ENCODE assay signal across 16 cellular contexts in the genomic region with DNA sequence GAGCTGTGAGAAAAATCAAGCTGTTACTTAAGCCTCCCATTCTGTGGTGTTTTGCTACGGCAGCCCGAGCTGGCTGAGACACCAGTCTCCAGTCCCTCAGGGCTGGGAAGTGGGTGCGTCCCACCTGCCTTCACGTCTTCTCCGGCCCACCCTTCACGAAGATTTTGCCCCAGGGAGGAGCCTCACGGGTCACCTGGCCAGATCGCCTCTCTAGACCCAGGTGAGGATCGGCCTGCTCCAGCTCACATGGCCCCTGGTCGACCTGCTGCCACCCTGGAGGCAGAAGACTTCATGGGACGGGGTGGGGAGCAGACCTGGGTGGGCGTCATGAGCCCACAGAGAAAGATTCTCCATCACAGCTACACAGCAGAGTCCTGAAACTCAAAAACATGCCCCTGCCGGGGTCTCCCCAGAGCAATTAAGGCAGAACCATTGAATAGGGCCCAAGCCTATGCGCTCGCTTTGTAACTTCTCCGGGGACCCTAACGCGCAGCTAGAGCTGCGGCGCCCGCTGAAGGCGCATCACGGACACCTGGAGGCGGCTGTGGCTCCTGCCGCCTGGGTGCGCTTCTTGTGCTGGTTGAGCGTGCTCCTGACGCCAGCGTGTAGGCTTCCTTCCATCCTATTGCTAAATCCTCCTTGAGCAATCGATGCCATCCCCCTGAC.
"Had no signal": no experiment of that assay in that cellular context is flagged by ENCODE, and none has a peak within 500 bp of the region (broad histone marks: within the 10 kb centered on the region; RNA-seq: fewer than 3 reads in every experiment).

No MANE protein-coding gene starts in this region.

- DNase-seq: activated CD4-positive, CD25-positive, alpha-beta regulatory T cell; activated CD8-positive, alpha-beta T cell treated with anti-CD3 and anti-CD28 coated beads for 36 hours; activated naive CD4-positive, alpha-beta T cell treated with anti-CD3 and anti-CD28 coated beads, Interleukin-2, amount 10 ng/mL, durations not matched to agents 7 days and 5 days; activated T-cell treated with anti-CD3 and anti-CD28 coated beads for 4 hours; cortex of kidney; effector memory CD8-positive, alpha-beta T cell; erythroblast; kidney glomerular epithelial cell; mucosa of descending colon; naive thymus-derived CD8-positive, alpha-beta T cell; occipital lobe; stimulated activated CD4-positive, alpha-beta T cell treated with anti-CD3 and anti-CD28 coated beads, Interleukin-4, amount 100 ng/mL, for 24 hours; stomach; T-helper 17 cell; uterus had no signal

- H3K4me1 Mint-ChIP-seq: activated naive CD4-positive, alpha-beta T cell treated with anti-CD3 and anti-CD28 coated beads, Interleukin-2, amount 10 ng/mL, durations not matched to agents 7 days and 5 days; activated T-helper 17 cell treated with anti-CD3 and anti-CD28 coated beads, Interleukin-2, amount 50 U/mL, for 72 hours; T-helper 17 cell had no signal

- H3K36me3 Mint-ChIP-seq: activated naive CD4-positive, alpha-beta T cell treated with anti-CD3 and anti-CD28 coated beads, Interleukin-2, amount 10 ng/mL, durations not matched to agents 7 days and 5 days; naive thymus-derived CD8-positive, alpha-beta T cell had no signal

- ATAC-seq: activated CD8-positive, alpha-beta T cell treated with anti-CD3 and anti-CD28 coated beads for 36 hours; activated T-helper 17 cell treated with anti-CD3 and anti-CD28 coated beads, Interleukin-2, amount 50 U/mL, for 72 hours; effector memory CD8-positive, alpha-beta T cell; mucosa of descending colon; naive thymus-derived CD8-positive, alpha-beta T cell; T-helper 17 cell had no signal

- H3K4me3 Mint-ChIP-seq: activated CD8-positive, alpha-beta T cell treated with anti-CD3 and anti-CD28 coated beads for 36 hours; activated naive CD4-positive, alpha-beta T cell treated with anti-CD3 and anti-CD28 coated beads, Interleukin-2, amount 10 ng/mL, durations not matched to agents 7 days and 5 days; activated T-helper 17 cell treated with anti-CD3 and anti-CD28 coated beads, Interleukin-2, amount 50 U/mL, for 72 hours; effector memory CD8-positive, alpha-beta T cell; naive thymus-derived CD8-positive, alpha-beta T cell; T-helper 17 cell had no signal

- H3K27me3 Mint-ChIP-seq: activated naive CD4-positive, alpha-beta T cell treated with anti-CD3 and anti-CD28 coated beads, Interleukin-2, amount 10 ng/mL, durations not matched to agents 7 days and 5 days had no signal

- H3K9me3 Mint-ChIP-seq: activated CD8-positive, alpha-beta T cell treated with anti-CD3 and anti-CD28 coated beads for 36 hours; activated naive CD4-positive, alpha-beta T cell treated with anti-CD3 and anti-CD28 coated beads, Interleukin-2, amount 10 ng/mL, durations not matched to agents 7 days and 5 days; activated T-helper 17 cell treated with anti-CD3 and anti-CD28 coated beads, Interleukin-2, amount 50 U/mL, for 72 hours; effector memory CD8-positive, alpha-beta T cell had no signal

- H3K27ac Mint-ChIP-seq: activated CD8-positive, alpha-beta T cell treated with anti-CD3 and anti-CD28 coated beads for 36 hours; activated naive CD4-positive, alpha-beta T cell treated with anti-CD3 and anti-CD28 coated beads, Interleukin-2, amount 10 ng/mL, durations not matched to agents 7 days and 5 days; activated T-helper 17 cell treated with anti-CD3 and anti-CD28 coated beads, Interleukin-2, amount 50 U/mL, for 72 hours; effector memory CD8-positive, alpha-beta T cell; T-helper 17 cell had no signal
